ENCODE assay signal across 9 cellular contexts in genomic region chr11:46701078-46701654, GRCh38. TPM values are rescaled to one million over a fixed set of nuclear protein-coding genes. Genes with fewer than 3 reads are reported as not detected.
DNase-seq lines count a peak whose midpoint lies in the region; ATAC-seq and TF ChIP-seq lines count a peak whose summit lies in the region.
"Had no signal": no experiment of that assay in that cellular context is flagged by ENCODE, and none has a peak within 500 bp of the region (broad histone marks: within the 10 kb centered on the region; RNA-seq: fewer than 3 reads in every experiment).

No MANE protein-coding gene starts in this region.

- H3K9ac ChIP-seq in SU-DHL-6 (ENCODE audit: low read length), result peak overlapping the region; percentile 99

- no peaks in the 10 kb centered on the region for H3K9me3 Mint-ChIP-seq in activated CD4-positive, alpha-beta T cell treated with anti-CD3 and anti-CD28 coated beads for 36 hours (ENCODE audit: low read depth)

- peak overlapping the region; percentile 82 for H3K4me3 Mint-ChIP-seq in activated CD4-positive, alpha-beta T cell treated with anti-CD3 and anti-CD28 coated beads for 36 hours

- H3K36me3 ChIP-seq in SU-DHL-6 (ENCODE audit: low read length), result no peaks in the 10 kb centered on the region

- H3K27me3 Mint-ChIP-seq in activated CD4-positive, alpha-beta T cell treated with anti-CD3 and anti-CD28 coated beads for 36 hours, result no peaks in the 10 kb centered on the region

- H3K4me2 ChIP-seq in SU-DHL-6 (ENCODE audit: low read depth, low read length, poor library complexity, severe bottlenecking), result peak overlapping the region; percentile 93

- ATAC-seq in activated CD4-positive, alpha-beta T cell treated with anti-CD3 and anti-CD28 coated beads for 36 hours, result no peak
- ATAC-seq in HG02610 (IDR thresholded peaks at IDR 0.05; ENCODE audit: unreplicated experiment) (no peak), HG03520 (IDR thresholded peaks at IDR 0.05; ENCODE audit: unreplicated experiment) (no peak)

- no peaks in the 10 kb centered on the region for H3F3A ChIP-seq in SU-DHL-6 (ENCODE audit: insufficient read depth)

- H3K27ac Mint-ChIP-seq in activated CD4-positive, alpha-beta T cell treated with anti-CD3 and anti-CD28 coated beads for 36 hours, result peak overlapping the region; percentile 96

- no peaks in the 10 kb centered on the region for H3K27me3 ChIP-seq in SU-DHL-6 (ENCODE audit: low read length)

- peak overlapping the region; percentile 99 for H3K4me3 ChIP-seq in SU-DHL-6 (ENCODE audit: insufficient read depth, low read length, poor library complexity, severe bottlenecking)
- H3K4me3 ChIP-seq in foreskin fibroblast (ENCODE audit: low read depth in 1 of 2, low read length in 2 of 2), result peak overlapping the region; percentile 95 to 98

- H4K20me1 ChIP-seq in SU-DHL-6 (ENCODE audit: low read depth, low read length), result no peaks in the 10 kb centered on the region

- intact Hi-C loops in activated CD4-positive, alpha-beta T cell treated with anti-CD3 and anti-CD28 coated beads for 36 hours (cut with DNase I, micrococcal nuclease), result loop anchor here (2.0 kb wide), 7 partner anchors 312 to 1346 kb away; partner anchors contain the start of genes ARFGAP2 (in 1 of the 2), CELF1 (in 1 of the 2), KBTBD4 (in 1 of the 2) and MTCH2 (in 1 of the 2)

- H3K36me3 Mint-ChIP-seq in activated CD4-positive, alpha-beta T cell treated with anti-CD3 and anti-CD28 coated beads for 36 hours (ENCODE audit: low read depth), result peaks cover 25% of the 10 kb centered on the region

- peak overlapping the region; percentile 100 for H2AFZ ChIP-seq in SU-DHL-6 (ENCODE audit: low read depth, low read length, severe bottlenecking)

- peak overlapping the region; percentile 78 for H3K27ac ChIP-seq in SU-DHL-6 (ENCODE audit: low read depth, low read length)

- no peaks in the 10 kb centered on the region for H3K9me3 ChIP-seq in SU-DHL-6 (ENCODE audit: insufficient read depth, low read length)

- POLR2A ChIA-PET in activated CD4-positive, alpha-beta T cell treated with anti-CD3 and anti-CD28 coated beads for 36 hours (lab: Charles Lee), result interaction anchor here (0.6 to 1.3 kb wide), 5 partner anchors 15 to 548 kb away, joined by 3 to 6 read pairs (median 4); partner anchors contain the start of genes ACP2, ATG13, CSTPP1 and HARBI1

- DNase-seq in activated CD4-positive, alpha-beta T cell treated with anti-CD3 and anti-CD28 coated beads for 36 hours, result peak; percentile 20
- DNase-seq in activated CD4-positive, alpha-beta T cell treated with anti-CD3 and anti-CD28 coated beads, Interleukin-2, amount 50 U/mL, for 1 hour, result no peak
- DNase-seq in foreskin fibroblast (no peak), cerebellum (ENCODE audit: low spot score) (no peak)
- peak; percentile 32 for DNase-seq in stimulated activated CD8-positive, alpha-beta memory T cell treated with anti-CD3 and anti-CD28 coated beads, Interleukin-4, amount 100 ng/mL, for 48 hours

- TF ChIP-seq CTCF in SU-DHL-6 (IDR thresholded peaks at IDR 0.05; ENCODE audit: insufficient read depth, low read length, poor library complexity, severe bottlenecking) (no peak), foreskin fibroblast (IDR thresholded peaks at IDR 0.05; ENCODE audit: low read depth, low read length) (no peak)

- H3K4me1 Mint-ChIP-seq in activated CD4-positive, alpha-beta T cell treated with anti-CD3 and anti-CD28 coated beads for 36 hours, result peaks cover 42% of the 10 kb centered on the region

- CTCF ChIA-PET in activated CD4-positive, alpha-beta T cell treated with anti-CD3 and anti-CD28 coated beads for 36 hours (lab: Charles Lee), result interaction anchor here (0.6 to 1.5 kb wide), 7 partner anchors 10 to 349 kb away, joined by 3 to 6 read pairs (median 3); no protein-coding TSS in a partner anchor

- no peaks in the 10 kb centered on the region for H3K9me2 ChIP-seq in SU-DHL-6 (replicated peaks; ENCODE audit: insufficient read depth, low read length)

- H3K79me2 ChIP-seq in SU-DHL-6 (ENCODE audit: insufficient read depth, low read length), result peaks cover 38% of the 10 kb centered on the region

RNA-seq across cellular contexts. Expression of gene ZNF408, which starts 0.3 kb away (rescaled TPM):
- 1 to 10 TPM; 8.8 to 9.0 TPM for total RNA-seq in activated CD4-positive, alpha-beta T cell treated with anti-CD3 and anti-CD28 coated beads for 36 hours
- 4.5 TPM for total RNA-seq in cerebellum

RNA-seq across cellular contexts. Expression of gene ARHGAP1, which starts 0.7 kb away (rescaled TPM):
- 10 to 100 TPM; 40.2 to 50.0 TPM for total RNA-seq in activated CD4-positive, alpha-beta T cell treated with anti-CD3 and anti-CD28 coated beads for 36 hours
- 21.1 TPM for total RNA-seq in cerebellum

RNA-seq across cellular contexts. Expression of gene F2, which starts 17.8 kb away (rescaled TPM):
- not detected for total RNA-seq in activated CD4-positive, alpha-beta T cell treated with anti-CD3 and anti-CD28 coated beads for 36 hours
- 0.18 TPM for total RNA-seq in cerebellum
- total RNA-seq: Daoy had no signal

Comparison
In these comparisons a context has a peak if more than half of its experiments do, and no peak if none do; other contexts are left out.
1. DNase-seq: peak in activated CD4-positive, alpha-beta T cell treated with anti-CD3 and anti-CD28 coated beads for 36 hours (single experiment) and stimulated activated CD8-positive, alpha-beta memory T cell treated with anti-CD3 and anti-CD28 coated beads, Interleukin-4, amount 100 ng/mL, for 48 hours (single experiment); none in activated CD4-positive, alpha-beta T cell treated with anti-CD3 and anti-CD28 coated beads, Interleukin-2, amount 50 U/mL, for 1 hour (single experiment), foreskin fibroblast (0 of 2) and cerebellum (single experiment).